ENCODE assay signal across 2 cellular contexts in genomic region chr12:64457036-64457435, GRCh38.
TF ChIP-seq lines count a peak whose summit lies in the region.

No MANE protein-coding gene starts in this region.

TF ChIP-seq in liver, 16 proteins besides CTCF, POLR2A, EP300 and RAD21:
- no peak for TF ChIP-seq NR2F2 (IDR thresholded peaks at IDR 0.05)
- no peak for TF ChIP-seq FOXA1 (IDR thresholded peaks at IDR 0.05)
- TF ChIP-seq, protein P1, sequence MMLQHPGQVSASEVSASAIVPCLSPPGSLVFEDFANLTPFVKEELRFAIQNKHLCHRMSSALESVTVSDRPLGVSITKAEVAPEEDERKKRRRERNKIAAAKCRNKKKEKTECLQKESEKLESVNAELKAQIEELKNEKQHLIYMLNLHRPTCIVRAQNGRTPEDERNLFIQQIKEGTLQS (IDR thresholded peaks at IDR 0.05) = no peak
- no peak for TF ChIP-seq GABPA (IDR thresholded peaks at IDR 0.05 in 1 of 2, conservative IDR thresholded peaks at IDR 0.05 in 1 of 2)
- no peak for TF ChIP-seq EGR1 (IDR thresholded peaks at IDR 0.05; ENCODE audit: low read depth in 2 of 2)
- no peak for TF ChIP-seq SP1 (IDR thresholded peaks at IDR 0.05)
- no peak for TF ChIP-seq ZBTB33 (IDR thresholded peaks at IDR 0.05)
- no peak for TF ChIP-seq JUND (IDR thresholded peaks at IDR 0.05)
- TF ChIP-seq, protein P2, sequence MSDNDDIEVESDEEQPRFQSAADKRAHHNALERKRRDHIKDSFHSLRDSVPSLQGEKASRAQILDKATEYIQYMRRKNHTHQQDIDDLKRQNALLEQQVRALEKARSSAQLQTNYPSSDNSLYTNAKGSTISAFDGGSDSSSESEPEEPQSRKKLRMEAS (IDR thresholded peaks at IDR 0.05) = no peak
- TF ChIP-seq HNF4G (IDR thresholded peaks at IDR 0.05) = no peak
- TF ChIP-seq HNF4A (conservative IDR thresholded peaks at IDR 0.05) = no peak

TF ChIP-seq in HepG2, 621 proteins besides CTCF, POLR2A, EP300 and RAD21:
- no peak for TF ChIP-seq ZNF704 (CRISPR knock-in tag; IDR thresholded peaks at IDR 0.05; ENCODE audit: borderline replicate concordance)
- TF ChIP-seq, protein P3, sequence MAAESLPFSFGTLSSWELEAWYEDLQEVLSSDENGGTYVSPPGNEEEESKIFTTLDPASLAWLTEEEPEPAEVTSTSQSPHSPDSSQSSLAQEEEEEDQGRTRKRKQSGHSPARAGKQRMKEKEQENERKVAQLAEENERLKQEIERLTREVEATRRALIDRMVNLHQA (CRISPR knock-in tag; IDR thresholded peaks at IDR 0.05) = no peak
